In the genomic region with DNA sequence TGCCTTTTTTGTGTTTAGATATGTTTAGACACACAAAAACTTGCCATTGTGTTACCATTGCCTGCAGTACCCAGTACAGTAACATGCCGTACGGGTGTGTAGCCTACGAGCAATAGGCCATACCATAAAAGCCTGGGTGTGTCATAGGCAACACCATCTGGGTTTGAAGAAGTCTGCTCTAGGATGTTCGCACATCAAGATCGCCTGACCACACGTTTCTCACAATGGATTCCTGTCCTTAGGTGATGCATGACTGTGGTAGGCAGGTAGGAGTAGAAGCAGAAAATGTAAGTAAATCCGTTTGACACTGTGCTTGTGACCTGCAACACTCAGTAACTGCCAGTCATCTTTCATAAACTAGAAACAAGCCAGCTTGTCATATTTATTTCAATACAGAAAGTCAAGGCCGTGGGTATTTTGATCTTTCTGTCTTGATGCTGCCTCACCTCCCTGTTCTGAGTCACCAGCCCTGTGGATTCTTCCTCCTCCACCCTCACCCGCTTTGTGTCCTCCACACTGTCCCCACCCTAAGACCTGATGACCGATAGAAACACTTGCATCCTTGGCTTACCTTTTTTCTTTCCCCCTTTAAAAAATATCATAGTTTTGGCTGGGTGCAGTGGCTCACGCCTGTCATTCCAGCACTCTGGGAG, we compare ENCODE assay signal across 8 cellular contexts. TPM values are rescaled to one million over a fixed set of nuclear protein-coding genes. Genes with fewer than 3 reads are reported as not detected.
DNase-seq lines count a peak whose midpoint lies in the region; ATAC-seq, FAIRE-seq and TF ChIP-seq lines count a peak whose summit lies in the region.
"Not testable (repeated sequence)": the region's sequence is repeated elsewhere in the genome, so short reads cannot be mapped to it uniquely, and the experiment has no call there.

No MANE protein-coding gene starts in this region.

- H3K36me3 Mint-ChIP-seq in activated T-helper 1 cell treated with anti-CD3 and anti-CD28 coated beads, Interleukin-12 subunit alpha, Interleukin-12 subunit beta, Interleukin-2, Interleukin-4 antibody, amounts not matched to agents 30 ng/mL and 10 ng/mL and 1 ng/mL, durations not matched to agents 14 hours and 24 hours and 36 hours (ENCODE audit: low read depth) = not testable (repeated sequence)

- CTCF ChIA-PET in endothelial cell of umbilical vein (lab: Charles Lee) = not testable (repeated sequence)

- H3K27me3 ChIP-seq in endothelial cell of umbilical vein (ENCODE audit: control insufficient read depth in 2 of 2, insufficient read depth in 2 of 2, low read length in 2 of 2) = not testable (repeated sequence)

- H3K27me3 Mint-ChIP-seq in activated T-helper 1 cell treated with anti-CD3 and anti-CD28 coated beads, Interleukin-12 subunit alpha, Interleukin-12 subunit beta, Interleukin-2, Interleukin-4 antibody, amounts not matched to agents 30 ng/mL and 10 ng/mL and 1 ng/mL, durations not matched to agents 14 hours and 24 hours and 36 hours (ENCODE audit: insufficient read depth); stimulated activated naive CD8-positive, alpha-beta T cell treated with anti-CD3 and anti-CD28 coated beads, Interleukin-15, amount 100 ng/mL, for 72 hours: not testable (repeated sequence)

- H3K9me3 Mint-ChIP-seq in activated T-helper 1 cell treated with anti-CD3 and anti-CD28 coated beads, Interleukin-12 subunit alpha, Interleukin-12 subunit beta, Interleukin-2, Interleukin-4 antibody, amounts not matched to agents 30 ng/mL and 10 ng/mL and 1 ng/mL, durations not matched to agents 14 hours and 24 hours and 36 hours; stimulated activated naive CD8-positive, alpha-beta T cell treated with anti-CD3 and anti-CD28 coated beads, Interleukin-15, amount 100 ng/mL, for 72 hours: not testable (repeated sequence)

- FAIRE-seq in GM18507 (lab: Jason Lieb, UNC) = peak; percentile 86
- FAIRE-seq in endothelial cell of umbilical vein (lab: Jason Lieb, UNC) = peak; percentile 81

- TF ChIP-seq POLR2A in endothelial cell of umbilical vein (IDR thresholded peaks at IDR 0.05; ENCODE audit: low read depth, low read length) = not testable (repeated sequence)

- not testable (repeated sequence) for H3K36me3 ChIP-seq in endothelial cell of umbilical vein (ENCODE audit: control insufficient read depth in 2 of 2, extremely low read depth in 1 of 2, insufficient read depth in 2 of 2, low read length in 2 of 2)

- not testable (repeated sequence) for DNase-seq in GM18507 (ENCODE audit: extremely low spot score, insufficient read length, low read depth); endothelial cell of umbilical vein (ENCODE audit: low read depth, low spot score)
- peak in 3 of 5 experiments; percentile 30 to 88 (median 60) for DNase-seq in T-helper 2 cell
- peak; percentile 58 for DNase-seq in activated T-helper 1 cell treated with anti-CD3 and anti-CD28 coated beads, Interleukin-12 subunit alpha, Interleukin-12 subunit beta, Interleukin-2, Interleukin-4 antibody, amounts not matched to agents 30 ng/mL and 10 ng/mL and 1 ng/mL, durations not matched to agents 14 hours and 24 hours and 36 hours (ENCODE audit: low spot score)
- peak; percentile 28 to 42 for DNase-seq in stimulated activated CD4-positive, alpha-beta T cell treated with anti-CD3 and anti-CD28 coated beads, Interleukin-12 subunit alpha, Interleukin-12 subunit beta, amount 100 ng/mL, for 24 hours (ENCODE audit: low read depth in 2 of 2)
- DNase-seq in stimulated activated naive CD8-positive, alpha-beta T cell treated with anti-CD3 and anti-CD28 coated beads, Interleukin-15, amount 100 ng/mL, for 72 hours = peak; percentile 53 to 76

- intact Hi-C loops in activated T-helper 1 cell treated with anti-CD3 and anti-CD28 coated beads, Interleukin-12 subunit alpha, Interleukin-12 subunit beta, Interleukin-2, Interleukin-4 antibody, amounts not matched to agents 30 ng/mL and 10 ng/mL and 1 ng/mL, durations not matched to agents 14 hours and 24 hours and 36 hours (cut with micrococcal nuclease) = loop anchor here (1.0 to 5.0 kb wide), 7 partner anchors 18 to 983 kb away; no protein-coding TSS in a partner anchor
- intact Hi-C loops in endothelial cell of umbilical vein (cut with micrococcal nuclease) = not testable (repeated sequence)

- peak; percentile 49 for ATAC-seq in GM21737 (IDR thresholded peaks at IDR 0.05; ENCODE audit: unreplicated experiment)
- ATAC-seq in HG03432 (IDR thresholded peaks at IDR 0.05; ENCODE audit: unreplicated experiment) = peak; percentile 46
- peak; percentile 94 for ATAC-seq in stimulated activated naive CD8-positive, alpha-beta T cell treated with anti-CD3 and anti-CD28 coated beads, Interleukin-15, amount 100 ng/mL, for 72 hours

- H3K9me1 ChIP-seq in endothelial cell of umbilical vein (replicated peaks; ENCODE audit: control insufficient read depth, extremely low read depth, insufficient read depth, low read length) = not testable (repeated sequence)

- H3K4me1 ChIP-seq in endothelial cell of umbilical vein (ENCODE audit: control insufficient read depth, extremely low read depth, insufficient read depth, low read length) = not testable (repeated sequence)

- BruUV-seq in endothelial cell of umbilical vein (replicated peaks; lab: Mats Ljungman, UMichigan) = not testable (repeated sequence)

- not testable (repeated sequence) for H3K27ac ChIP-seq in endothelial cell of umbilical vein (ENCODE audit: insufficient read depth, low read depth, low read length)

- H3K4me1 Mint-ChIP-seq in activated T-helper 1 cell treated with anti-CD3 and anti-CD28 coated beads, Interleukin-12 subunit alpha, Interleukin-12 subunit beta, Interleukin-2, Interleukin-4 antibody, amounts not matched to agents 30 ng/mL and 10 ng/mL and 1 ng/mL, durations not matched to agents 14 hours and 24 hours and 36 hours (ENCODE audit: low read depth) = peaks cover 64% of the 10 kb centered on the region
- H3K4me1 Mint-ChIP-seq in stimulated activated naive CD8-positive, alpha-beta T cell treated with anti-CD3 and anti-CD28 coated beads, Interleukin-15, amount 100 ng/mL, for 72 hours = peaks cover 60% of the 10 kb centered on the region

- not testable (repeated sequence) for H3K79me2 ChIP-seq in endothelial cell of umbilical vein (ENCODE audit: control insufficient read depth, insufficient read depth, low read length)

- H3K4me2 ChIP-seq in endothelial cell of umbilical vein (ENCODE audit: insufficient read depth, low read length) = not testable (repeated sequence)

- not testable (repeated sequence) for TF ChIP-seq CTCF in endothelial cell of umbilical vein (IDR thresholded peaks at IDR 0.05; ENCODE audit: extremely low read depth in 1 of 2, insufficient read depth in 1 of 2, low read depth in 1 of 2, low read length in 2 of 2)

- dilution Hi-C loops in endothelial cell of umbilical vein (cut with MboI; ENCODE audit: extremely low pct_ligation_motif_present, low sequenced_read_pairs) = not testable (repeated sequence)

- H3K4me3 Mint-ChIP-seq in activated T-helper 1 cell treated with anti-CD3 and anti-CD28 coated beads, Interleukin-12 subunit alpha, Interleukin-12 subunit beta, Interleukin-2, Interleukin-4 antibody, amounts not matched to agents 30 ng/mL and 10 ng/mL and 1 ng/mL, durations not matched to agents 14 hours and 24 hours and 36 hours = peak overlapping the region; percentile 23
- not testable (repeated sequence) for H3K4me3 Mint-ChIP-seq in stimulated activated naive CD8-positive, alpha-beta T cell treated with anti-CD3 and anti-CD28 coated beads, Interleukin-15, amount 100 ng/mL, for 72 hours

- H3K9me3 ChIP-seq in endothelial cell of umbilical vein (replicated peaks; ENCODE audit: control insufficient read depth, insufficient read depth, low read length) = not testable (repeated sequence)

- H4K20me1 ChIP-seq in endothelial cell of umbilical vein (replicated peaks; ENCODE audit: control insufficient read depth, extremely low read depth, insufficient read depth, low read length) = not testable (repeated sequence)

- H3K4me3 ChIP-seq in endothelial cell of umbilical vein (replicated peaks in 1 of 3; ENCODE audit: insufficient read depth in 1 of 3, low read depth in 1 of 3, low read length in 3 of 3) = not testable (repeated sequence)

- peak overlapping the region; percentile 88 for H3K27ac Mint-ChIP-seq in activated T-helper 1 cell treated with anti-CD3 and anti-CD28 coated beads, Interleukin-12 subunit alpha, Interleukin-12 subunit beta, Interleukin-2, Interleukin-4 antibody, amounts not matched to agents 30 ng/mL and 10 ng/mL and 1 ng/mL, durations not matched to agents 14 hours and 24 hours and 36 hours
- not testable (repeated sequence) for H3K27ac Mint-ChIP-seq in stimulated activated naive CD8-positive, alpha-beta T cell treated with anti-CD3 and anti-CD28 coated beads, Interleukin-15, amount 100 ng/mL, for 72 hours

- H2AFZ ChIP-seq in endothelial cell of umbilical vein (ENCODE audit: low read depth, low read length) = not testable (repeated sequence)

- POLR2A ChIA-PET in endothelial cell of umbilical vein (lab: Charles Lee) = not testable (repeated sequence)

- not testable (repeated sequence) for H3K9ac ChIP-seq in endothelial cell of umbilical vein (replicated peaks; ENCODE audit: extremely low read depth, insufficient read depth, low read length)

RNA-seq across cellular contexts. Expression of a gene that starts 7.3 kb away (rescaled TPM):
- 16.2 and 20.8 TPM in 2 replicates for total RNA-seq in activated T-helper 1 cell treated with anti-CD3 and anti-CD28 coated beads, Interleukin-12 subunit alpha, Interleukin-12 subunit beta, Interleukin-2, Interleukin-4 antibody, amounts not matched to agents 30 ng/mL and 10 ng/mL and 1 ng/mL, durations not matched to agents 14 hours and 24 hours and 36 hours
- total RNA-seq in endothelial cell of umbilical vein = 11.2 and 14.4 TPM in 2 replicates
- polyA plus RNA-seq in endothelial cell of umbilical vein = 4.4 and 5.1 TPM in 2 replicates
- 2.8 and 3.1 TPM in 2 replicates for polyA plus RNA-seq in endothelial cell of umbilical vein (2011; cell fraction: cytosol; rRNA removed)
- 16.8 and 17.5 TPM in 2 replicates for polyA plus RNA-seq in endothelial cell of umbilical vein (2011; cell fraction: nucleus; rRNA removed)
- polyA plus RNA-seq in endothelial cell of umbilical vein (2012) = 5.2 and 5.7 TPM in 2 replicates
- polyA minus RNA-seq in endothelial cell of umbilical vein = 23.1 and 34.5 TPM in 2 replicates
- 2.8 TPM for polyA minus RNA-seq in endothelial cell of umbilical vein (2011; cell fraction: cytosol; rRNA and poly(A)+ RNA removed)
- 33.2 and 42.9 TPM in 2 replicates for polyA minus RNA-seq in endothelial cell of umbilical vein (2011; cell fraction: nucleus; rRNA and poly(A)+ RNA removed)
